In the genomic region with DNA sequence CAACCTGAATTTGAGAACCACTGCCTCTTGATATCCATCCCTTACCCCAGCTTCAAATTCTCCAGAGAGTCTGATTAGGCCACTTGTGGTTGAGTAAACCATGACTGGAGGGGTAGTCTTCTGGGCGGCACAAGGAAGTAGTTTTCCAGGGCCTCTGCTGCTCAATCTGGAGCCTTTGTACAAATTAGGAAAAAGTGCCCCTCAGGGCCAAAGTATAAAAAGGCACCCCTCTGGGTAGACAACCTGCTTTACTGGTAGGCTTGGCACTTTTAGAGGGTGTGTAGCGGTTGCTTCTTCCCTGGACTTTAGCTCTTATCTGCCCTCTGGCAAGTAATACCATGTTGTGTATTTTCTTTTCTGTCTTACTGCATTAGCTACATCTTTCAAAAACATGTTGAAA, we compare ENCODE assay signal across 1 cellular context.
A peak's percentile ranks its signal among the peaks of the same experiment; 100 is the strongest.
TF ChIP-seq lines count a peak whose summit lies in the region.

No MANE protein-coding gene starts in this region.

TF ChIP-seq in HEK293, 187 proteins besides CTCF, POLR2A, EP300 and RAD21 (continued from another document):
- TF ChIP-seq, protein P1, sequence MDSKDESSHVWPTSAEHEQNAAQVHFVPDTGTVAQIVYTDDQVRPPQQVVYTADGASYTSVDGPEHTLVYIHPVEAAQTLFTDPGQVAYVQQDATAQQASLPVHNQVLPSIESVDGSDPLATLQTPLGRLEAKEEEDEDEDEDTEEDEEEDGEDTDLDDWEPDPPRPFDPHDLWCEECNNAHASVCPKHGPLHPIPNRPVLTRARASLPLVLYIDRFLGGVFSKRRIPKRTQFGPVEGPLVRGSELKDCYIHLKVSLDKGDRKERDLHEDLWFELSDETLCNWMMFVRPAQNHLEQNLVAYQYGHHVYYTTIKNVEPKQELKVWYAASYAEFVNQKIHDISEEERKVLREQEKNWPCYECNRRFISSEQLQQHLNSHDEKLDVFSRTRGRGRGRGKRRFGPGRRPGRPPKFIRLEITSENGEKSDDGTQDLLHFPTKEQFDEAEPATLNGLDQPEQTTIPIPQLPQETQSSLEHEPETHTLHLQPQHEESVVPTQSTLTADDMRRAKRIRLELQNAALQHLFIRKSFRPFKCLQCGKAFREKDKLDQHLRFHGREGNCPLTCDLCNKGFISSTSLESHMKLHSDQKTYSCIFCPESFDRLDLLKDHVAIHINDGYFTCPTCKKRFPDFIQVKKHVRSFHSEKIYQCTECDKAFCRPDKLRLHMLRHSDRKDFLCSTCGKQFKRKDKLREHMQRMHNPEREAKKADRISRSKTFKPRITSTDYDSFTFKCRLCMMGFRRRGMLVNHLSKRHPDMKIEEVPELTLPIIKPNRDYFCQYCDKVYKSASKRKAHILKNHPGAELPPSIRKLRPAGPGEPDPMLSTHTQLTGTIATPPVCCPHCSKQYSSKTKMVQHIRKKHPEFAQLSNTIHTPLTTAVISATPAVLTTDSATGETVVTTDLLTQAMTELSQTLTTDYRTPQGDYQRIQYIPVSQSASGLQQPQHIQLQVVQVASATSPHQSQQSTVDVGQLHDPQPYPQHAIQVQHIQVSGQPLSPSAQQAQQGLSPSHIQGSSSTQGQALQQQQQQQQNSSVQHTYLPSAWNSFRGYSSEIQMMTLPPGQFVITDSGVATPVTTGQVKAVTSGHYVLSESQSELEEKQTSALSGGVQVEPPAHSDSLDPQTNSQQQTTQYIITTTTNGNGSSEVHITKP (tag by site-specific recombination; IDR thresholded peaks at IDR 0.05): peak; percentile 79
